1 cellular context compared by ENCODE assay signal in the genomic region with DNA sequence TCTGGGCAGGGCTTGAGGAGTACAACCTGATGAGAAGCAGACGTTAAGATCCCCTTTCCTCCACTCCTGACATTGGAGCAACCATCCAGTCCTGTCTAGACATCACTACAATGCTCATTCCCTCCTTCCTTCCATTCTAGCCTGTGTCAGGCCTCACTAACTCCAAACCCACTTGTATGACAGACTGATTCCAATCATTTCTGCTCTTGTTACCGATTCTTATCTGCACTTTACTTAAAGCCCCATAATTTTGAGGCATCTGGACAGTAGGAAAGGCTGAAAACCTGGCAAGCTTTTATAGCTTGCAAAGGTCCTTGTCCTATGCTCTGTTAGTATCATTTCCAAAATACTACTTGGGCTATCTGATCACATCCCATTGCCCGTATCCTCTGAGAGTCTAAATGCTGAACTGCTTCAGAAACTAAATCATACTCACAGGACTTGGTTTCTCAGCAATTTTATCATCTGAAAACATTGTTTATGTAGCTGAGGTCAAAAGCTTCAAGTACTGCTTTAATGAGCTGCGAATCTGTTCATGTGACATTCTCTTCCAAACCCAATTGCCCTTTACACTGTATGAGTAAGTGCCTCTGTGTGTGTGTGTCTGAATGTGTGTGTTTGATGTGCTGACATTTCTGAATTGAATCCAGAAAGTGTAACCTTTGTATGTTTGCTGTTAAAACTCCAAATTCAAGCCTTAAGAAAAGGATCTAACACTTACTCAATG.
A peak's percentile ranks its signal among the peaks of the same experiment; 100 is the strongest.
TF ChIP-seq lines count a peak whose summit lies in the region.

No MANE protein-coding gene starts in this region.

TF ChIP-seq in K562, 482 proteins besides CTCF, POLR2A, EP300 and RAD21:
- TF ChIP-seq, protein P1, sequence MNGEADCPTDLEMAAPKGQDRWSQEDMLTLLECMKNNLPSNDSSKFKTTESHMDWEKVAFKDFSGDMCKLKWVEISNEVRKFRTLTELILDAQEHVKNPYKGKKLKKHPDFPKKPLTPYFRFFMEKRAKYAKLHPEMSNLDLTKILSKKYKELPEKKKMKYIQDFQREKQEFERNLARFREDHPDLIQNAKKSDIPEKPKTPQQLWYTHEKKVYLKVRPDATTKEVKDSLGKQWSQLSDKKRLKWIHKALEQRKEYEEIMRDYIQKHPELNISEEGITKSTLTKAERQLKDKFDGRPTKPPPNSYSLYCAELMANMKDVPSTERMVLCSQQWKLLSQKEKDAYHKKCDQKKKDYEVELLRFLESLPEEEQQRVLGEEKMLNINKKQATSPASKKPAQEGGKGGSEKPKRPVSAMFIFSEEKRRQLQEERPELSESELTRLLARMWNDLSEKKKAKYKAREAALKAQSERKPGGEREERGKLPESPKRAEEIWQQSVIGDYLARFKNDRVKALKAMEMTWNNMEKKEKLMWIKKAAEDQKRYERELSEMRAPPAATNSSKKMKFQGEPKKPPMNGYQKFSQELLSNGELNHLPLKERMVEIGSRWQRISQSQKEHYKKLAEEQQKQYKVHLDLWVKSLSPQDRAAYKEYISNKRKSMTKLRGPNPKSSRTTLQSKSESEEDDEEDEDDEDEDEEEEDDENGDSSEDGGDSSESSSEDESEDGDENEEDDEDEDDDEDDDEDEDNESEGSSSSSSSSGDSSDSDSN (IDR thresholded peaks at IDR 0.05; ENCODE audit: borderline replicate concordance in 1 of 2, low read depth in 2 of 2, low read length in 2 of 2) = no peak
- TF ChIP-seq ESRRB (CRISPR knock-in tag; IDR thresholded peaks at IDR 0.05; ENCODE audit: borderline replicate concordance) (no peak), POLR2H (tag; IDR thresholded peaks at IDR 0.05; ENCODE audit: low read depth) (0 out of 2 replicates have a peak, but pooled peaks have one; percentile 13), MCM2 (IDR thresholded peaks at IDR 0.05; ENCODE audit: low read depth) (no peak), ZBTB1 (CRISPR knock-in tag; IDR thresholded peaks at IDR 0.05; ENCODE audit: borderline replicate concordance, low read depth) (no peak), HDAC1 (IDR thresholded peaks at IDR 0.05) (no peak), NR3C1 (CRISPR knock-in tag; IDR thresholded peaks at IDR 0.05) (no peak)
